ENCODE assay signal across 10 cellular contexts in genomic region chr5:15105799-15106393, GRCh38.
A peak's percentile ranks its signal among the peaks of the same experiment; 100 is the strongest.
DNase-seq lines count a peak whose midpoint lies in the region; ATAC-seq and TF ChIP-seq lines count a peak whose summit lies in the region.
"Had no signal": no experiment of that assay in that cellular context is flagged by ENCODE, and none has a peak within 500 bp of the region (broad histone marks: within the 10 kb centered on the region; RNA-seq: fewer than 3 reads in every experiment).

No MANE protein-coding gene starts in this region.

- DNase-seq in DMS153 (lab: John Stamatoyannopoulos, UW), result peak; percentile 45
- peak; percentile 37 for DNase-seq in GM19240 (ENCODE audit: insufficient read length, low spot score)
- DNase-seq in NCI-H345 treated with DMSO at 0.1 percent for 48 hours (lab: John Stamatoyannopoulos, UW; ENCODE audit: unreplicated experiment), result peak; percentile 2
- peak; percentile 45 for DNase-seq in activated CD8-positive, alpha-beta T cell treated with anti-CD3 and anti-CD28 coated beads for 36 hours
- no peak for DNase-seq in Right ventricle myocardium superior
- DNase-seq in pulmonary artery endothelial cell (ENCODE audit: low read depth, low spot score), result peak; percentile 24

- no peaks in the 10 kb centered on the region for H3K9me3 Mint-ChIP-seq in activated CD8-positive, alpha-beta T cell treated with anti-CD3 and anti-CD28 coated beads for 36 hours
- H3K9me3 Mint-ChIP-seq: stimulated activated naive CD8-positive, alpha-beta T cell treated with anti-CD3 and anti-CD28 coated beads, Interleukin-15, Interleukin-2, amounts not matched to agents 100 ng/mL and 50 ng/mL, for 24 hours had no signal

- TF ChIP-seq CTCF in activated CD8-positive, alpha-beta T cell treated with anti-CD3 and anti-CD28 coated beads for 36 hours (IDR thresholded peaks at IDR 0.05), result peak; percentile 82

- H3K27me3 Mint-ChIP-seq in activated CD8-positive, alpha-beta T cell treated with anti-CD3 and anti-CD28 coated beads for 36 hours, result no peaks in the 10 kb centered on the region

- H3K36me3 Mint-ChIP-seq in activated CD8-positive, alpha-beta T cell treated with anti-CD3 and anti-CD28 coated beads for 36 hours (ENCODE audit: low read depth), result no peaks in the 10 kb centered on the region
- H3K36me3 Mint-ChIP-seq: activated naive CD8-positive, alpha-beta T cell had no signal

- H3K27ac Mint-ChIP-seq in activated CD8-positive, alpha-beta T cell treated with anti-CD3 and anti-CD28 coated beads for 36 hours, result no peak overlapping the region
- H3K27ac Mint-ChIP-seq: activated naive CD8-positive, alpha-beta T cell; stimulated activated naive CD8-positive, alpha-beta T cell treated with anti-CD3 and anti-CD28 coated beads, Interleukin-15, Interleukin-2, amounts not matched to agents 100 ng/mL and 50 ng/mL, for 24 hours had no signal

- intact Hi-C loops in activated CD8-positive, alpha-beta T cell treated with anti-CD3 and anti-CD28 coated beads for 36 hours (cut with micrococcal nuclease), result no loop called here
- intact Hi-C loops in Right ventricle myocardium superior (cut with DNase I), result no loop called here

- no peak overlapping the region for H3K4me3 Mint-ChIP-seq in activated CD8-positive, alpha-beta T cell treated with anti-CD3 and anti-CD28 coated beads for 36 hours
- H3K4me3 Mint-ChIP-seq: activated naive CD8-positive, alpha-beta T cell; stimulated activated naive CD8-positive, alpha-beta T cell treated with anti-CD3 and anti-CD28 coated beads, Interleukin-15, Interleukin-2, amounts not matched to agents 100 ng/mL and 50 ng/mL, for 24 hours had no signal

- ATAC-seq in HG03135 (IDR thresholded peaks at IDR 0.05; ENCODE audit: unreplicated experiment) (peak; percentile 90), Right ventricle myocardium superior (ENCODE audit: poor library complexity) (peak; percentile 65), GM18873 (IDR thresholded peaks at IDR 0.05; ENCODE audit: low FRiP score, unreplicated experiment) (no peak)
- peak; percentile 61 for ATAC-seq in activated CD8-positive, alpha-beta T cell treated with anti-CD3 and anti-CD28 coated beads for 36 hours

- POLR2A ChIA-PET in activated CD8-positive, alpha-beta T cell treated with anti-CD3 and anti-CD28 coated beads for 36 hours (lab: Charles Lee), result no interaction called here

- no peaks in the 10 kb centered on the region for H3K4me1 Mint-ChIP-seq in activated CD8-positive, alpha-beta T cell treated with anti-CD3 and anti-CD28 coated beads for 36 hours (ENCODE audit: low read depth)

- CTCF ChIA-PET in activated CD8-positive, alpha-beta T cell treated with anti-CD3 and anti-CD28 coated beads for 36 hours (lab: Charles Lee), result interaction anchor here (0.5 to 2.8 kb wide), 17 partner anchors 8 to 1055 kb away, joined by 3 to 18 read pairs (median 3); no protein-coding TSS in a partner anchor
